ENCODE assay signal across 8 cellular contexts in genomic region chr2:132268533-132269518, GRCh38.
DNase-seq lines count a peak whose midpoint lies in the region; ATAC-seq and TF ChIP-seq lines count a peak whose summit lies in the region.
"Not testable (repeated sequence)": the region's sequence is repeated elsewhere in the genome, so short reads cannot be mapped to it uniquely, and the experiment has no call there.

No MANE protein-coding gene starts in this region.

- H3K4me1 ChIP-seq in mesodermal cell (ENCODE audit: control insufficient read depth, insufficient read depth, low read length, poor library complexity, severe bottlenecking): not testable (repeated sequence)

- CTCF ChIA-PET in AG04450 (lab: Charles Lee): interaction anchor here (0.9 to 1.0 kb wide), 2 partner anchors 10 to 1575 kb away, joined by 3 read pairs; no protein-coding TSS in a partner anchor

- peak overlapping the region; percentile 38 for H3K4me3 ChIP-seq in AG04450 (ENCODE audit: low read depth, low read length)
- H3K4me3 ChIP-seq in brain microvascular endothelial cell (ENCODE audit: low read depth, low read length): peak overlapping the region; percentile 47
- H3K4me3 ChIP-seq in mesodermal cell (ENCODE audit: extremely low read depth, insufficient read depth, low read length, poor library complexity, severe bottlenecking): peak overlapping the region; percentile 8

- not testable (repeated sequence) for H3K36me3 ChIP-seq in brain microvascular endothelial cell (replicated peaks); mesodermal cell (ENCODE audit: control insufficient read depth, insufficient read depth, low read length)

- not testable (repeated sequence) for DNase-seq in AG04450 (ENCODE audit: low read depth, low spot score)
- DNase-seq in NCI-H460 (ENCODE audit: extremely low read depth, low read depth) (peak; percentile 59), brain microvascular endothelial cell (peak; percentile 61), glomerular visceral epithelial cell (ENCODE audit: extremely low spot score) (peak; percentile 55)
- DNase-seq in activated CD4-positive, alpha-beta T cell treated with anti-CD3 and anti-CD28 coated beads, Interleukin-2, amount 50 U/mL, for 48 hours: peak; percentile 31 to 52
- DNase-seq in stimulated activated CD4-positive, alpha-beta T cell treated with anti-CD3 and anti-CD28 coated beads, Interleukin-1b, Interleukin-23, amount 100 ng/mL, for 4 hours (ENCODE audit: low read depth in 2 of 2): peak; percentile 6 to 13

- H3K27ac ChIP-seq in AG04450 (ENCODE audit: low read depth, low read length); brain microvascular endothelial cell: not testable (repeated sequence)
- H3K27ac ChIP-seq in mesodermal cell (ENCODE audit: low read depth, low read length, severe bottlenecking): peak overlapping the region; percentile 86

- WGBS in mesodermal cell (ENCODE audit: insufficient coverage in 2 of 2), 2 experiments: 59 to 72% methylated on average over 24 to 26 of the region's 31 CpGs

- TF ChIP-seq CTCF in AG04450 (IDR thresholded peaks at IDR 0.05; ENCODE audit: low read depth, low read length) (peak; percentile 55), brain microvascular endothelial cell (IDR thresholded peaks at IDR 0.05; ENCODE audit: low read depth, low read length, missing control alignments) (peak; percentile 66)

- ATAC-seq in GM19035 (IDR thresholded peaks at IDR 0.05; ENCODE audit: unreplicated experiment): peak; percentile 42

- POLR2A ChIA-PET in AG04450 (lab: Yijun Ruan, JAX): interaction anchor here (0.6 kb wide), 1 partner anchor 698 kb away, joined by 3 read pairs; no protein-coding TSS in a partner anchor

- in situ Hi-C loops in brain microvascular endothelial cell (cut with HindIII; ENCODE audit: low pct_ligation_motif_present, low sequenced_read_pairs): not testable (repeated sequence)

- H3K9me3 ChIP-seq in AG04450 (ENCODE audit: control insufficient read depth, insufficient read depth, low read length); mesodermal cell (ENCODE audit: control insufficient read depth, low read length): not testable (repeated sequence)

- H3K27me3 ChIP-seq in AG04450 (ENCODE audit: control insufficient read depth, insufficient read depth, low read length); brain microvascular endothelial cell (replicated peaks): not testable (repeated sequence)
